In the genomic region with DNA sequence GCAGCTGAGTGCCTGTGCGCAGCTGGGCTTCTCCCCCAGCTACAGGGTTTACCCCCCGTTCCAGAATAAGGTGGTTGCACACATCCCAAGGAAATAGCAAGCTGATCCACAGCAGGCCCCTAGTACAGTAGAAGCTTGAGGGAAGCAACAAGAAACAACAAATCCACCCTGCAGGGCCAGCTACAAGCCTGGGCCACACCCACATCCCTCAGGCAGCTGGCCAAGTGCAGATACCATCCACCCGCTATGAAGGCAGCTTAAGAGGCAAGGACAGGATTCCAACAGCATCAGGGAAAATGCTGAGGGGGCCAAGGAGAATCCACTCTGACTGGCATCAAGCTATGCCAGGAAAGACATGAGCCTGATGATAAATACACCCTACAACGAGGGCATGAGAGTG, we compare ENCODE assay signal across 10 cellular contexts.
A peak's percentile ranks its signal among the peaks of the same experiment; 100 is the strongest.
DNase-seq lines count a peak whose midpoint lies in the region; ATAC-seq, FAIRE-seq and TF ChIP-seq lines count a peak whose summit lies in the region.
"Had no signal": no experiment of that assay in that cellular context is flagged by ENCODE, and none has a peak within 500 bp of the region (broad histone marks: within the 10 kb centered on the region; RNA-seq: fewer than 3 reads in every experiment).

No MANE protein-coding gene starts in this region.

- H3K4me1 ChIP-seq in A549, result peaks cover 20% of the 10 kb centered on the region; the same call in 2 of the 3 replicates

- 50% methylated on average over 4 of the region's 4 CpGs for WGBS in A549 (ENCODE audit: missing lambda C conversion rate)

- TF ChIP-seq EP300 in A549 (IDR thresholded peaks at IDR 0.05), result no peak

- TF ChIP-seq CTCF in A549 (IDR thresholded peaks at IDR 0.05) (no peak), GM20000 (IDR thresholded peaks at IDR 0.05; ENCODE audit: extremely low read depth, missing control alignments) (no peak), GM10248 (IDR thresholded peaks at IDR 0.05; ENCODE audit: control extremely low read depth, extremely low read depth, low read depth, missing control alignments) (no peak)

- peak overlapping the region; percentile 19; the same call in 1 of the 3 replicates for H3K4me2 ChIP-seq in A549

- no peak for TF ChIP-seq RAD21 in A549 (conservative IDR thresholded peaks at IDR 0.05 in 1 of 2, IDR thresholded peaks at IDR 0.05 in 1 of 2)

- CTCF ChIA-PET in A549 (lab: Yijun Ruan, JAX) (interaction anchor here (0.6 to 20.1 kb wide), 6 partner anchors 11 to 645 kb away, joined by 3 to 232 read pairs (median 5); no protein-coding TSS in a partner anchor), GM10248 (lab: Yijun Ruan, JAX) (interaction anchor here (0.9 to 1.5 kb wide), 3 partner anchors 12 to 254 kb away, joined by 3 read pairs; no protein-coding TSS in a partner anchor)

- no peak overlapping the region for H3K27ac ChIP-seq in A549

- no peak for TF ChIP-seq POLR2A in A549 (IDR thresholded peaks at IDR 0.05; ENCODE audit: low read length)

- DNase-seq in A549 (ENCODE audit: low read depth in 1 of 2, low spot score in 1 of 2) (peak in 1 of 2 experiments; percentile 24), HTR-8/SVneo (ENCODE audit: insufficient read length, low spot score) (peak; percentile 62), epidermal melanocyte (ENCODE audit: insufficient read length, low spot score) (peak; percentile 69), myocyte (ENCODE audit: low read depth) (peak; percentile 3), GM20000 (ENCODE audit: low spot score) (no peak), NCI-H774 (lab: John Stamatoyannopoulos, UW) (no peak), GM10248 (ENCODE audit: extremely low spot score) (no peak)
- DNase-seq in activated CD8-positive, alpha-beta memory T cell treated with anti-CD3 and anti-CD28 coated beads, Interleukin-2, amount 50 U/mL, for 48 hours, result no peak
- DNase-seq: activated naive CD4-positive, alpha-beta T cell treated with anti-CD3 and anti-CD28 coated beads, Interleukin-2, amount 10 ng/mL, durations not matched to agents 7 days and 5 days had no signal

- POLR2A ChIA-PET in A549 (lab: Yijun Ruan, JAX), result no interaction called here
- POLR2A ChIA-PET in GM10248 (lab: Yijun Ruan, JAX), result no interaction called here

- H3K4me3 ChIP-seq in A549, result no peak overlapping the region

- no peaks in the 10 kb centered on the region for H3K9me3 ChIP-seq in A549

- FAIRE-seq in A549 (lab: Jason Lieb, UNC), result no peak
- FAIRE-seq in HTR-8/SVneo (lab: Jason Lieb, UNC), result no peak

- ATAC-seq in A549, result peak; percentile 48 to 66; a peak in 3 of 6 replicates
- ATAC-seq: left lobe of liver had no signal

TF ChIP-seq in A549, 52 proteins besides CTCF, POLR2A, EP300 and RAD21:
- TF ChIP-seq HOXA7 (CRISPR knock-in tag; IDR thresholded peaks at IDR 0.05), result no peak
- no peak for TF ChIP-seq TP53 (CRISPR knock-in tag; IDR thresholded peaks at IDR 0.05)
- no peak for TF ChIP-seq FOXS1 (CRISPR knock-in tag; IDR thresholded peaks at IDR 0.05)
- TF ChIP-seq RNF2 (IDR thresholded peaks at IDR 0.05; ENCODE audit: borderline replicate concordance, low read depth), result no peak
- no peak for TF ChIP-seq SREBF2 (IDR thresholded peaks at IDR 0.05)
- TF ChIP-seq KDM1A (IDR thresholded peaks at IDR 0.05; ENCODE audit: low read depth), result no peak
- TF ChIP-seq, protein P1, sequence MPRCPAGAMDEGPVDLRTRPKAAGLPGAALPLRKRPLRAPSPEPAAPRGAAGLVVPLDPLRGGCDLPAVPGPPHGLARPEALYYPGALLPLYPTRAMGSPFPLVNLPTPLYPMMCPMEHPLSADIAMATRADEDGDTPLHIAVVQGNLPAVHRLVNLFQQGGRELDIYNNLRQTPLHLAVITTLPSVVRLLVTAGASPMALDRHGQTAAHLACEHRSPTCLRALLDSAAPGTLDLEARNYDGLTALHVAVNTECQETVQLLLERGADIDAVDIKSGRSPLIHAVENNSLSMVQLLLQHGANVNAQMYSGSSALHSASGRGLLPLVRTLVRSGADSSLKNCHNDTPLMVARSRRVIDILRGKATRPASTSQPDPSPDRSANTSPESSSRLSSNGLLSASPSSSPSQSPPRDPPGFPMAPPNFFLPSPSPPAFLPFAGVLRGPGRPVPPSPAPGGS (IDR thresholded peaks at IDR 0.05), result no peak
- TF ChIP-seq GATA3 (IDR thresholded peaks at IDR 0.05; ENCODE audit: borderline replicate concordance), result no peak

Comparison
In these comparisons a context has a peak if more than half of its experiments do, and no peak if none do; other contexts are left out.
1. DNase-seq: peak in HTR-8/SVneo (single experiment), epidermal melanocyte (single experiment) and myocyte (single experiment); none in GM20000 (single experiment), NCI-H774 (single experiment), activated CD8-positive, alpha-beta memory T cell treated with anti-CD3 and anti-CD28 coated beads, Interleukin-2, amount 50 U/mL, for 48 hours (single experiment) and GM10248 (single experiment).